8 cellular contexts compared by ENCODE assay signal in the genomic region with DNA sequence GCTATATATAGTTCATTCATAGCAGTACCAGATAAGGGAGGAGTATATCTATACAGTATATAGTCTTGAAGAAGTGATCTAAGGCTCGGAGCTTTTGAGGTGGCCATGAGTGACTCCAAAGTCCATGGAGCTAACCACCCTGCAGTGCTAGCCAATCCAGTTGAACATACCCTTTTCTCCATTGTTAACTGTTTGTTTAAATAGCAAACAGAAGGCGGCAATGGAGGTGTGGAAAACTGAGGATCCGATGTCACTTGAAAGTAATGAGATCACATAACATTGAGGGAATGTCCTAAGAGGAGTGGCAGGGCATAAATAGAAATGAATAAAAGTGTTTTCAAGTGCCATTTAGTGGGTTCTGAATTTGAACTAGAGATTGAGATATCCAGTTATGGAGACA. TPM values are rescaled to one million over a fixed set of nuclear protein-coding genes. Genes with fewer than 3 reads are reported as not detected.
A peak's percentile ranks its signal among the peaks of the same experiment; 100 is the strongest.
DNase-seq lines count a peak whose midpoint lies in the region; ATAC-seq and TF ChIP-seq lines count a peak whose summit lies in the region.

No MANE protein-coding gene starts in this region.

- H3K27me3 ChIP-seq in Loucy (ENCODE audit: insufficient read depth, low read length, poor library complexity, severe bottlenecking) (no peaks in the 10 kb centered on the region), right lobe of liver (no peaks in the 10 kb centered on the region)

- peaks cover 4% of the 10 kb centered on the region; the same call in 1 of the 2 replicates for H3F3A ChIP-seq in Loucy (ENCODE audit: low read depth)

- peak overlapping the region; percentile 90 for H3K4me2 ChIP-seq in Loucy (ENCODE audit: low read depth, low read length, poor library complexity, severe bottlenecking)

- H3K36me3 Mint-ChIP-seq in activated T-helper 2 cell treated with anti-CD3 and anti-CD28 coated beads, Interferon-gamma antibody, Interleukin-2, Interleukin-4, amounts not matched to agents 10 μg/mL and 5 μg/mL and 100 μg/mL, durations not matched to agents 14 hours and 24 hours and 36 hours (ENCODE audit: low read depth), result peaks cover 63% of the 10 kb centered on the region

- H3K27me3 Mint-ChIP-seq in activated T-helper 2 cell treated with anti-CD3 and anti-CD28 coated beads, Interferon-gamma antibody, Interleukin-2, Interleukin-4, amounts not matched to agents 10 μg/mL and 5 μg/mL and 100 μg/mL, durations not matched to agents 14 hours and 24 hours and 36 hours (ENCODE audit: low read depth), result no peaks in the 10 kb centered on the region

- TF ChIP-seq CTCF in Loucy (conservative IDR thresholded peaks at IDR 0.05; ENCODE audit: low read length), result no peak
- no peak for TF ChIP-seq CTCF in right lobe of liver (IDR thresholded peaks at IDR 0.05)
- no peak for TF ChIP-seq CTCF in GM20000 (IDR thresholded peaks at IDR 0.05; ENCODE audit: extremely low read depth, missing control alignments)

- H3K4me3 ChIP-seq in Loucy (ENCODE audit: low read length, poor library complexity, severe bottlenecking) (peak overlapping the region; percentile 93), right lobe of liver (peak overlapping the region in 1 of 3 donors; percentile 14)

- peaks cover 23% of the 10 kb centered on the region for H4K20me1 ChIP-seq in Loucy (ENCODE audit: insufficient read depth, low read length, poor library complexity, severe bottlenecking)

- DNase-seq in DMS153 (lab: John Stamatoyannopoulos, UW), result peak; percentile 89
- DNase-seq in activated T-helper 2 cell treated with anti-CD3 and anti-CD28 coated beads, Interferon-gamma antibody, Interleukin-2, Interleukin-4, amounts not matched to agents 10 μg/mL and 5 μg/mL and 100 μg/mL, durations not matched to agents 14 hours and 24 hours and 36 hours (ENCODE audit: low spot score), result no peak
- DNase-seq in right lobe of liver, result no peak
- DNase-seq in activated gamma-delta T cell treated with Interleukin-2 at 50 U/mL for 16 hours, result no peak
- DNase-seq in GM20000 (ENCODE audit: low spot score), result no peak
- no peak for DNase-seq in sciatic nerve (ENCODE audit: low spot score)

- H3K9me3 ChIP-seq in Loucy (ENCODE audit: insufficient read depth, low read depth, low read length), result no peaks in the 10 kb centered on the region
- no peaks in the 10 kb centered on the region for H3K9me3 ChIP-seq in right lobe of liver

- intact Hi-C loops in activated T-helper 2 cell treated with anti-CD3 and anti-CD28 coated beads, Interferon-gamma antibody, Interleukin-2, Interleukin-4, amounts not matched to agents 10 μg/mL and 5 μg/mL and 100 μg/mL, durations not matched to agents 14 hours and 24 hours and 36 hours (cut with micrococcal nuclease), result loop anchor here (1.0 to 5.0 kb wide), 4 partner anchors 11 to 363 kb away; no protein-coding TSS in a partner anchor
- intact Hi-C loops in right lobe of liver (cut with DNase I), result loop anchor here in 1 of 2 donors (10.0 kb wide), 1 partner anchor 285 kb away; no protein-coding TSS in a partner anchor
- intact Hi-C loops in sciatic nerve (cut with DNase I), result no loop called here

- no peaks in the 10 kb centered on the region for H3K9me2 ChIP-seq in Loucy (replicated peaks; ENCODE audit: low read depth, low read length)

- H3K79me2 ChIP-seq in Loucy (ENCODE audit: insufficient read depth, low read length), result peaks cover 59% of the 10 kb centered on the region; the same call in 1 of the 2 replicates

- H2AFZ ChIP-seq in Loucy (ENCODE audit: low read length), result no peak overlapping the region

- H3K36me3 ChIP-seq in Loucy (ENCODE audit: insufficient read depth, low read length) (peaks cover 35% of the 10 kb centered on the region), right lobe of liver (peaks cover 0 to 36% (median 10%) of the 10 kb centered on the region in 4 donors)

- H3K4me1 ChIP-seq in Loucy (ENCODE audit: insufficient read depth, low read length, poor library complexity, severe bottlenecking) (peaks cover 31% of the 10 kb centered on the region), right lobe of liver (peaks cover 0 to 2% (median 0%) of the 10 kb centered on the region in 4 donors)

- peak overlapping the region in 2 of 3 donors; percentile 49 to 58 for H3K27ac ChIP-seq in right lobe of liver

- no peak for TF ChIP-seq POLR2A in right lobe of liver (IDR thresholded peaks at IDR 0.05)

- H3K4me1 Mint-ChIP-seq in activated T-helper 2 cell treated with anti-CD3 and anti-CD28 coated beads, Interferon-gamma antibody, Interleukin-2, Interleukin-4, amounts not matched to agents 10 μg/mL and 5 μg/mL and 100 μg/mL, durations not matched to agents 14 hours and 24 hours and 36 hours (ENCODE audit: low read depth), result peaks cover 51% of the 10 kb centered on the region

- peak in 1 of 4 donors; percentile 3 for ATAC-seq in right lobe of liver
- no peak for ATAC-seq in HG02623 (IDR thresholded peaks at IDR 0.05; ENCODE audit: unreplicated experiment)
- no peak for ATAC-seq in sciatic nerve

- H3K9me3 Mint-ChIP-seq in activated T-helper 2 cell treated with anti-CD3 and anti-CD28 coated beads, Interferon-gamma antibody, Interleukin-2, Interleukin-4, amounts not matched to agents 10 μg/mL and 5 μg/mL and 100 μg/mL, durations not matched to agents 14 hours and 24 hours and 36 hours, result no peaks in the 10 kb centered on the region

- peak overlapping the region; percentile 90 for H3K4me3 Mint-ChIP-seq in activated T-helper 2 cell treated with anti-CD3 and anti-CD28 coated beads, Interferon-gamma antibody, Interleukin-2, Interleukin-4, amounts not matched to agents 10 μg/mL and 5 μg/mL and 100 μg/mL, durations not matched to agents 14 hours and 24 hours and 36 hours (ENCODE audit: low read depth)

- peak overlapping the region; percentile 50 for H3K27ac Mint-ChIP-seq in activated T-helper 2 cell treated with anti-CD3 and anti-CD28 coated beads, Interferon-gamma antibody, Interleukin-2, Interleukin-4, amounts not matched to agents 10 μg/mL and 5 μg/mL and 100 μg/mL, durations not matched to agents 14 hours and 24 hours and 36 hours

- H3K9ac ChIP-seq in Loucy (ENCODE audit: low read depth, low read length, poor library complexity, severe bottlenecking), result peak overlapping the region; percentile 78

- 84% methylated on average over 3 of the region's 3 CpGs for WGBS in right lobe of liver (ENCODE audit: insufficient coverage, low coverage, low lambda C conversion rate, missing lambda C conversion rate)

RNA-seq across cellular contexts. Expression of a gene that starts 12.4 kb away (rescaled TPM):
- 10.2 and 10.5 TPM in 2 replicates for total RNA-seq in activated T-helper 2 cell treated with anti-CD3 and anti-CD28 coated beads, Interferon-gamma antibody, Interleukin-2, Interleukin-4, amounts not matched to agents 10 μg/mL and 5 μg/mL and 100 μg/mL, durations not matched to agents 14 hours and 24 hours and 36 hours
- total RNA-seq in right lobe of liver, result 1 to 10 TPM in 5 of 6 experiments, under 1 TPM in 1; 0.88 to 2.0 (median 1.8) TPM
- 5.9 TPM for total RNA-seq in sciatic nerve

RNA-seq across cellular contexts. Expression of a gene that starts 54.6 kb away (rescaled TPM):
- total RNA-seq in activated T-helper 2 cell treated with anti-CD3 and anti-CD28 coated beads, Interferon-gamma antibody, Interleukin-2, Interleukin-4, amounts not matched to agents 10 μg/mL and 5 μg/mL and 100 μg/mL, durations not matched to agents 14 hours and 24 hours and 36 hours, result 131 and 138 TPM in 2 replicates
- total RNA-seq in right lobe of liver (100 to 1,000 TPM in 1 of 6 experiments, 10 to 100 TPM in 5; 15.9 to 117 (median 31.9) TPM), sciatic nerve (123 TPM)
